13 cellular contexts compared by ENCODE assay signal in genomic region chr9:76351006-76351405, GRCh38.
"Had no signal": no experiment of that assay in that cellular context is flagged by ENCODE, and none has a peak within 500 bp of the region (broad histone marks: within the 10 kb centered on the region; RNA-seq: fewer than 3 reads in every experiment).

No MANE protein-coding gene starts in this region.

- H3K27ac ChIP-seq: ascending aorta, heart left ventricle, right atrium auricular region, transverse colon had no signal

- H3K4me3 ChIP-seq: ascending aorta, heart left ventricle, lung, right atrium auricular region, transverse colon had no signal

- H3K36me3 ChIP-seq: ascending aorta, heart left ventricle, right atrium auricular region, transverse colon had no signal

- H3K4me3 Mint-ChIP-seq: activated CD8-positive, alpha-beta T cell treated with anti-CD3 and anti-CD28 coated beads for 36 hours had no signal

- ATAC-seq: activated CD8-positive, alpha-beta T cell treated with anti-CD3 and anti-CD28 coated beads for 36 hours; heart left ventricle; left colon had no signal

- H3K4me1 ChIP-seq: ascending aorta, heart left ventricle, right atrium auricular region, transverse colon had no signal

- H3K9me3 Mint-ChIP-seq: activated CD8-positive, alpha-beta T cell treated with anti-CD3 and anti-CD28 coated beads for 36 hours; activated T-cell treated with anti-CD3 and anti-CD28 coated beads, Interleukin-2, amount 50 U/mL, for 72 hours had no signal

- H3K27me3 ChIP-seq: ascending aorta, heart left ventricle, right atrium auricular region, transverse colon had no signal

- H3K27ac Mint-ChIP-seq: activated CD8-positive, alpha-beta T cell treated with anti-CD3 and anti-CD28 coated beads for 36 hours; activated T-cell treated with anti-CD3 and anti-CD28 coated beads, Interleukin-2, amount 50 U/mL, for 72 hours had no signal

- H3K9me3 ChIP-seq: ascending aorta, heart left ventricle, right atrium auricular region, transverse colon had no signal

- H3K27me3 Mint-ChIP-seq: activated CD8-positive, alpha-beta T cell treated with anti-CD3 and anti-CD28 coated beads for 36 hours had no signal

- DNase-seq: activated CD4-positive, alpha-beta T cell treated with anti-CD3 and anti-CD28 coated beads for 4 hours; activated CD8-positive, alpha-beta memory T cell treated with anti-CD3 and anti-CD28 coated beads, Interleukin-2, amount 50 U/mL, for 4 hours; activated CD8-positive, alpha-beta T cell treated with anti-CD3 and anti-CD28 coated beads for 36 hours; activated T-cell treated with anti-CD3 and anti-CD28 coated beads, Interleukin-2, amount 50 U/mL, for 72 hours; heart left ventricle; left colon; midbrain; stimulated activated naive CD4-positive, alpha-beta T cell; substantia nigra; transverse colon had no signal
